ENCODE assay signal across 29 cellular contexts in the genomic region with DNA sequence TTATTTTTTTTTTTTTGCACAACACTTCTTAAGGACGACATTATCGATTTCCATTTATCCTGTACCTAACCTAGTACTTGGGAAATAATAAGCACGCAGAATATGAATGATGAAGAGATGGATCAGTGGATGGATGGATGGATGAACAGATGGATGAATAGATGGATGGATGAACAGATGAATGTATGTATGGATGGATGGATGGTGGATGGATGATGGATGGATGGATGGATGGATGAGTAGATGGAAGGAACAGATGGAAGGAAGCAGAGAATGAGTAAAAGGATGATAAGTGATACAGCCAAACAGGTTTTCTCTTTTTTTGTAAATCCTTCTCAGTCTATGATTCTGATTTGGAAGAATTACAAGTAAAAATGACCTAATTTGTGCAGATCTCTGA.
"Had no signal": no experiment of that assay in that cellular context is flagged by ENCODE, and none has a peak within 500 bp of the region (broad histone marks: within the 10 kb centered on the region; RNA-seq: fewer than 3 reads in every experiment).

No MANE protein-coding gene starts in this region.

- DNase-seq: naive thymus-derived CD8-positive, alpha-beta T cell; nucleus accumbens; ovary; posterior cingulate gyrus; psoas muscle; right cardiac atrium; right lobe of liver; sigmoid colon; small intestine; stimulated activated CD4-positive, alpha-beta T cell treated with anti-CD3 and anti-CD28 coated beads, Interleukin-15, amount 100 ng/mL, for 24 hours; stimulated activated CD4-positive, alpha-beta T cell treated with anti-CD3 and anti-CD28 coated beads, Interleukin-2, amount 100 ng/mL, for 24 hours; stimulated activated CD4-positive, alpha-beta T cell treated with anti-CD3 and anti-CD28 coated beads, Interleukin-2, amount 100 ng/mL, for 48 hours; stimulated activated CD4-positive, alpha-beta T cell treated with anti-CD3 and anti-CD28 coated beads, Interleukin-4, amount 100 ng/mL, for 24 hours; stimulated activated naive B cell treated with anti-CD40 and anti-IgM and Interleukin-4, amounts not matched to agents 10 μg/mL and 1 μg/mL and 100 μg/mL, for 72 hours; stimulated activated naive CD4-positive, alpha-beta T cell treated with Interleukin-2 at 50 U/mL for 16 hours; stomach; thyroid gland; trophoblast cell; upper lobe of left lung had no signal

- H3K9ac ChIP-seq: parathyroid adenoma had no signal

- H3K9me3 ChIP-seq: neutrophil, ovary, psoas muscle, right lobe of liver, sigmoid colon, stomach, thoracic aorta, thyroid gland, upper lobe of left lung, vagina had no signal

- H3K4me1 ChIP-seq: parathyroid adenoma had no signal

- H3K4me3 Mint-ChIP-seq: natural killer cell treated with Interleukin-12 subunit alpha and Interleukin-12 subunit beta and Interleukin-15 and Interleukin-18, amount 100 ng/mL, for 72 hours; stimulated activated effector memory CD8-positive, alpha-beta T cell treated with anti-CD3 and anti-CD28 coated beads, Interleukin-12 subunit alpha, Interleukin-12 subunit beta, amount 100 ng/mL, for 72 hours; stimulated activated naive B cell treated with anti-CD40 and anti-IgM and Interleukin-4, amounts not matched to agents 10 μg/mL and 1 μg/mL and 100 μg/mL, for 72 hours; stimulated activated naive CD8-positive, alpha-beta T cell treated with anti-CD3 and anti-CD28 coated beads, Interleukin-15, Interleukin-2, amounts not matched to agents 100 ng/mL and 50 ng/mL, for 24 hours had no signal

- H3K36me3 ChIP-seq: neutrophil, ovary, right lobe of liver, sigmoid colon, stomach, thoracic aorta, thyroid gland, upper lobe of left lung, vagina had no signal

- H3K36me3 Mint-ChIP-seq: stimulated activated effector memory CD8-positive, alpha-beta T cell treated with anti-CD3 and anti-CD28 coated beads, Interleukin-12 subunit alpha, Interleukin-12 subunit beta, amount 100 ng/mL, for 72 hours had no signal

- H3K27ac ChIP-seq: ovary, parathyroid adenoma, psoas muscle, right lobe of liver, sigmoid colon, stomach, thoracic aorta, thyroid gland, tibial nerve, upper lobe of left lung, vagina had no signal

- H2AFZ ChIP-seq: parathyroid adenoma had no signal

- H3K27ac Mint-ChIP-seq: naive thymus-derived CD8-positive, alpha-beta T cell; natural killer cell treated with Interleukin-12 subunit alpha and Interleukin-12 subunit beta and Interleukin-15 and Interleukin-18, amount 100 ng/mL, for 72 hours; progenitor cell of endocrine pancreas; stimulated activated effector memory CD8-positive, alpha-beta T cell treated with anti-CD3 and anti-CD28 coated beads, Interleukin-12 subunit alpha, Interleukin-12 subunit beta, amount 100 ng/mL, for 72 hours; stimulated activated naive B cell treated with anti-CD40 and anti-IgM and Interleukin-4, amounts not matched to agents 10 μg/mL and 1 μg/mL and 100 μg/mL, for 72 hours; stimulated activated naive CD8-positive, alpha-beta T cell treated with anti-CD3 and anti-CD28 coated beads, Interleukin-15, Interleukin-2, amounts not matched to agents 100 ng/mL and 50 ng/mL, for 24 hours had no signal

- H3K79me2 ChIP-seq: parathyroid adenoma had no signal

- H3K27me3 ChIP-seq: neutrophil, ovary, right lobe of liver, sigmoid colon, stomach, thyroid gland, tibial nerve, upper lobe of left lung, vagina had no signal

- FAIRE-seq: small intestine, urothelium cell line had no signal

- ATAC-seq: naive thymus-derived CD8-positive, alpha-beta T cell; natural killer cell treated with Interleukin-12 subunit alpha and Interleukin-12 subunit beta and Interleukin-15 and Interleukin-18, amount 100 ng/mL, for 72 hours; psoas muscle; right cardiac atrium; right lobe of liver; stimulated activated effector memory CD8-positive, alpha-beta T cell treated with anti-CD3 and anti-CD28 coated beads, Interleukin-12 subunit alpha, Interleukin-12 subunit beta, amount 100 ng/mL, for 72 hours; stimulated activated naive B cell treated with anti-CD40 and anti-IgM and Interleukin-4, amounts not matched to agents 10 μg/mL and 1 μg/mL and 100 μg/mL, for 72 hours had no signal

- H3K4me3 ChIP-seq: ovary, psoas muscle, right lobe of liver, sigmoid colon, stomach, thoracic aorta, thyroid gland, tibial nerve, upper lobe of left lung, vagina had no signal
